7 cellular contexts compared by ENCODE assay signal in the genomic region with DNA sequence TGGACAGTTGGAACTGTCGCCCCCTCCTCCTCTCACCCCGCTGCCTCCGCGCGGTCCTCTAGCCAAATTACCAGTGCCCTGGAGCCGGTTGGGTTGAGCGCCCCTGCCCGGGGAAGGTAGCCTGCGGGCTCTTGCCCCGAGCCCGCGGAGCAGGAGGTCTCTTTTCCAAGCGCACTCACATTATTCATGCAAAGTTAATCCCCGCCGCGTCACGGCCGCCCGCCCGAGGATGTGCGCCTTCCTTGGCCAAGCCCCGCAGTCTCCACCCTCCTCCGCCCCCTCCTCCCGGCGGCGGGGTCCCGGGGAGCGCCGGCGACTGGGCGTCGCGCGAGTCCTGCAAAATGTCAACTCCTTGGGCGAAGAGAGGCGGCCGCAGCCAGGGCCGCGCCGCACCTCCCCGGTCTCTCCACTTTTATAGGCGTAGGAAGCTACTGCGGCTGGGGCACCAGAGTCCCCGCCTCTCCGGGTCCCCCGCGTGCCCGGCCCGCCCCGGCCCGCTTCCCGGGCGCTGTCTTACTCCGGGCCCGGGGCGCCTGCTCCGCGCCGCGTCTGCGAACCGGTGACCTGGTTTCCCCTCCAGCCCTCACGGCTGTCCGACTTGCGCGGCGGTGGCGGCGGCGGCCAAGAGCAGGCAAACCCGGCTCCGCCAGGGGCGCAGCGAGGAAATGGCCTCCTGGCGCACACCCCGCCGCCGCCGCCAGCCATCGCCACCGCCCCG. TPM values are rescaled to one million over a fixed set of nuclear protein-coding genes. Genes with fewer than 3 reads are reported as not detected.
DNase-seq lines count a peak whose midpoint lies in the region; ATAC-seq and TF ChIP-seq lines count a peak whose summit lies in the region.

A gene (minus strand): TSS at position 235 of the 718 bp plus-strand sequence.

- H3K4me1 Mint-ChIP-seq in T-helper 17 cell = no peaks in the 10 kb centered on the region

- no peaks in the 10 kb centered on the region for H3K4me1 ChIP-seq in fibroblast of lung (ENCODE audit: control insufficient read depth, extremely low read depth, insufficient read depth, low read length)
- peaks cover 3 to 32% (median 15%) of the 10 kb centered on the region in 4 donors for H3K4me1 ChIP-seq in upper lobe of left lung

- H3K27me3 ChIP-seq in fibroblast of lung (ENCODE audit: control insufficient read depth, insufficient read depth, low read length) (no peaks in the 10 kb centered on the region), upper lobe of left lung (no peaks in the 10 kb centered on the region)

- no peaks in the 10 kb centered on the region for H4K20me1 ChIP-seq in fibroblast of lung (ENCODE audit: control insufficient read depth, extremely low read depth, insufficient read depth, low read length)

- H3K4me3 Mint-ChIP-seq in T-helper 17 cell = peak within 1 kb of the TSS; percentile 57

- H3K27me3 Mint-ChIP-seq in T-helper 17 cell = peaks cover 52% of the 10 kb centered on the region

- peak in 3 of 4 donors; percentile 44 to 77 (median 62) for TF ChIP-seq POLR2A in upper lobe of left lung (IDR thresholded peaks at IDR 0.05)

- peak within 1 kb of the TSS; percentile 85 for H3K4me2 ChIP-seq in fibroblast of lung (ENCODE audit: extremely low read depth, insufficient read depth, low read length)

- H3K9me3 ChIP-seq in T-helper 17 cell (ENCODE audit: control insufficient read depth, low read length, poor library complexity, severe bottlenecking) = no peaks in the 10 kb centered on the region
- H3K9me3 ChIP-seq in fibroblast of lung (ENCODE audit: control insufficient read depth, insufficient read depth, low read depth, low read length) = no peaks in the 10 kb centered on the region
- no peaks in the 10 kb centered on the region for H3K9me3 ChIP-seq in upper lobe of left lung

- no peak within 1 kb of the TSS for H3K27ac Mint-ChIP-seq in T-helper 17 cell

- peaks cover 2% of the 10 kb centered on the region for H3K36me3 Mint-ChIP-seq in T-helper 17 cell (ENCODE audit: low read depth)

- H2AFZ ChIP-seq in fibroblast of lung (ENCODE audit: low read length) = peak within 1 kb of the TSS; percentile 64

- DNase-seq in T-helper 17 cell (no peak), fibroblast of lung (ENCODE audit: low read depth in 2 of 2) (peak; percentile 48 to 52), mucosa of gallbladder (ENCODE audit: low spot score) (peak; percentile 50), upper lobe of left lung (peak; percentile 69 to 95)

- peak; percentile 54 for ATAC-seq in GM18502 (IDR thresholded peaks at IDR 0.05; ENCODE audit: poor library complexity, unreplicated experiment)
- ATAC-seq in HG02884 (IDR thresholded peaks at IDR 0.05; ENCODE audit: unreplicated experiment) = peak; percentile 52
- ATAC-seq in T-helper 17 cell = peak; percentile 23
- ATAC-seq in upper lobe of left lung (ENCODE audit: low FRiP score in 2 of 2) = peak; percentile 74 to 83
- ATAC-seq in GM18861 (IDR thresholded peaks at IDR 0.05; ENCODE audit: unreplicated experiment) = no peak

- H3K36me3 ChIP-seq in fibroblast of lung (ENCODE audit: control insufficient read depth, insufficient read depth, low read length) = no peaks in the 10 kb centered on the region
- no peaks in the 10 kb centered on the region for H3K36me3 ChIP-seq in upper lobe of left lung

- H3K79me2 ChIP-seq in fibroblast of lung (ENCODE audit: control insufficient read depth, insufficient read depth, low read length) = no peaks in the 10 kb centered on the region

- peak; percentile 16 to 24 for TF ChIP-seq CTCF in fibroblast of lung (conservative IDR thresholded peaks at IDR 0.05 in 1 of 2, IDR thresholded peaks at IDR 0.05 in 1 of 2; ENCODE audit: low read depth in 1 of 2, low read length in 2 of 2)
- peak; percentile 36 to 75 (median 40) for TF ChIP-seq CTCF in upper lobe of left lung (IDR thresholded peaks at IDR 0.05)

- WGBS in upper lobe of left lung, 2 donors = 0% methylated on average over 2 to 30 of the region's 82 CpGs

- H3K9ac ChIP-seq in fibroblast of lung (ENCODE audit: insufficient read depth, low read length) = peak within 1 kb of the TSS; percentile 44

- H3K27ac ChIP-seq in fibroblast of lung (ENCODE audit: insufficient read depth, low read length) (no peak within 1 kb of the TSS), upper lobe of left lung (peak within 1 kb of the TSS; percentile 90 to 94 (median 92))

- no peak for TF ChIP-seq EP300 in upper lobe of left lung (IDR thresholded peaks at IDR 0.05)

- peak within 1 kb of the TSS; percentile 64 to 79 (median 68) for H3K4me3 ChIP-seq in fibroblast of lung (replicated peaks in 1 of 4; ENCODE audit: control extremely low read depth in 1 of 4, insufficient read depth in 1 of 4, low read depth in 3 of 4, low read length in 4 of 4)
- H3K4me3 ChIP-seq in upper lobe of left lung = peak within 1 kb of the TSS; percentile 66 to 78 (median 74)

RNA-seq across cellular contexts. Expression of the gene that starts here (rescaled TPM):
- total RNA-seq in T-helper 17 cell (1 to 10 TPM in 1 of 2 donors, not detected in 1; 1.2 TPM), fibroblast of lung (3.9 and 7.4 TPM in 2 replicates), mucosa of gallbladder (7.1 TPM), upper lobe of left lung (10 to 100 TPM in 4 of 6 donors, 1 to 10 TPM in 2; 5.5 to 15.2 (median 12.0) TPM)
- polyA plus RNA-seq in fibroblast of lung = 1.2 and 4.2 TPM in 2 replicates
- polyA plus RNA-seq in fibroblast of lung (2012) = 0.92 and 2.8 TPM in 2 replicates
- polyA minus RNA-seq in fibroblast of lung (ENCODE audit: low replicate concordance) = 0.70 and 0.98 TPM in 2 replicates

Comparison
In these comparisons a context has a peak if more than half of its experiments do, and no peak if none do; other contexts are left out.
1. DNase-seq: peak in fibroblast of lung (2 of 2), mucosa of gallbladder (single experiment) and upper lobe of left lung (2 of 2); none in T-helper 17 cell (0 of 3).